Comparison of ENCODE assay signal across 35 cellular contexts in genomic region chr7:96332325-96332724, GRCh38. TPM values are rescaled to one million over a fixed set of nuclear protein-coding genes. Genes with fewer than 3 reads are reported as not detected.
DNase-seq lines count a peak whose midpoint lies in the region; ATAC-seq and TF ChIP-seq lines count a peak whose summit lies in the region.
"Had no signal": no experiment of that assay in that cellular context is flagged by ENCODE, and none has a peak within 500 bp of the region (broad histone marks: within the 10 kb centered on the region; RNA-seq: fewer than 3 reads in every experiment).

No MANE protein-coding gene starts in this region.

- WGBS in IMR-90 (ENCODE audit: extremely low coverage in 2 of 2, insufficient read length in 1 of 2), 2 experiments: 90% methylated on average over 2 of the region's 3 CpGs; no CpG with 5 or more reads in 1 of the 2 experiments
- WGBS in esophagus muscularis mucosa: 80% methylated on average over 3 of the region's 3 CpGs
- 81 to 92% (median 88%) methylated on average over 3 of the region's 3 CpGs for WGBS in stomach, 5 donors

- DNase-seq in IMR-90 (no peak), NCI-H69 (lab: John Stamatoyannopoulos, UW) (peak; percentile 31), esophagus muscularis mucosa (ENCODE audit: extremely low spot score) (peak; percentile 14), HCEC 1CT (no peak), stomach (no peak), HFFc6 (no peak)
- DNase-seq in activated T-cell treated with anti-CD3 and anti-CD28 coated beads, Interleukin-2, amount 50 U/mL, for 72 hours: no peak
- DNase-seq: 8988T; ACHN; AML-193; BE2C; C1 segment of cervical spinal cord; Caco-2; Calu3; CD4-positive, alpha-beta memory T cell; CD4-positive, alpha-beta T cell; CD4-positive, CD25-positive, alpha-beta regulatory T cell; CD8-positive, alpha-beta memory T cell; CD8-positive, alpha-beta T cell; COR-L47; DMS 273 treated with DMSO at 0.1 percent for 48 hours; DMS153; DMS53; DMS79; DMS79 treated with DMSO at 0.1 percent for 48 hours; DND-41; EL had no signal

- H3K4me3 ChIP-seq in HEK293 (ENCODE audit: low read depth, low read length) (no peak overlapping the region), IMR-90 (ENCODE audit: insufficient read depth, low read depth, low read length) (no peak overlapping the region), esophagus muscularis mucosa (no peak overlapping the region), stomach (no peak overlapping the region)
- H3K4me3 ChIP-seq: A549; BLaER1; BLaER1 treated with 17β-estradiol and CSF1 and Interleukin-3, amounts not matched to agents 10 nM and 100 nM had no signal

- H3K4ac ChIP-seq in IMR-90 (ENCODE audit: low read depth, low read length): no peak overlapping the region

- H3K14ac ChIP-seq in IMR-90 (replicated peaks; ENCODE audit: low read depth, low read length): no peak overlapping the region

- POLR2A ChIA-PET in HEK293 (lab: Yijun Ruan, JAX): no interaction called here
- POLR2A ChIA-PET in IMR-90 (lab: Charles Lee; ENCODE audit: unreplicated experiment): no interaction called here

- TF ChIP-seq POLR2A in IMR-90 (IDR thresholded peaks at IDR 0.05; ENCODE audit: low read depth, low read length) (no peak), esophagus muscularis mucosa (IDR thresholded peaks at IDR 0.05; ENCODE audit: low read depth) (no peak), stomach (IDR thresholded peaks at IDR 0.05) (no peak)

- no peaks in the 10 kb centered on the region for H3K36me3 Mint-ChIP-seq in HFFc6 (ENCODE audit: low read depth)
- no peaks in the 10 kb centered on the region for H3K36me3 Mint-ChIP-seq in activated T-cell treated with anti-CD3 and anti-CD28 coated beads, Interleukin-2, amount 50 U/mL, for 72 hours (ENCODE audit: insufficient read depth in 2 of 2)
- H3K36me3 Mint-ChIP-seq: CD14-positive monocyte; CD4-positive, alpha-beta memory T cell; CD4-positive, CD25-positive, alpha-beta regulatory T cell; CD8-positive, alpha-beta T cell had no signal

- H2BK20ac ChIP-seq in IMR-90 (ENCODE audit: low read depth, low read length): no peak overlapping the region

- no peak for TF ChIP-seq CTCF in HEK293 (tag by site-specific recombination; IDR thresholded peaks at IDR 0.05)
- TF ChIP-seq CTCF in IMR-90 (conservative IDR thresholded peaks at IDR 0.05; ENCODE audit: low read depth, low read length): no peak
- TF ChIP-seq CTCF in esophagus muscularis mucosa (IDR thresholded peaks at IDR 0.05): no peak
- TF ChIP-seq CTCF in stomach (IDR thresholded peaks at IDR 0.05): no peak
- no peak for TF ChIP-seq CTCF in HFFc6 (IDR thresholded peaks at IDR 0.05)

- intact Hi-C loops in IMR-90 (cut with micrococcal nuclease): no loop called here
- intact Hi-C loops in esophagus muscularis mucosa (cut with DNase I): no loop called here
- intact Hi-C loops in stomach (cut with DNase I; ENCODE audit: low total_unique reads): no loop called here

- H2AK5ac ChIP-seq in IMR-90 (ENCODE audit: low read depth, low read length): no peak overlapping the region

- no peak overlapping the region for H3K27ac Mint-ChIP-seq in HFFc6
- no peak overlapping the region for H3K27ac Mint-ChIP-seq in activated T-cell treated with anti-CD3 and anti-CD28 coated beads, Interleukin-2, amount 50 U/mL, for 72 hours
- H3K27ac Mint-ChIP-seq: B cell; CD14-positive monocyte; CD4-positive, alpha-beta memory T cell; CD4-positive, alpha-beta T cell; CD4-positive, CD25-positive, alpha-beta regulatory T cell; CD8-positive, alpha-beta memory T cell; CD8-positive, alpha-beta T cell had no signal

- H2AK9ac ChIP-seq in IMR-90 (replicated peaks; ENCODE audit: low read depth, low read length, poor library complexity): no peak overlapping the region

- dilution Hi-C loops in IMR-90 (cut with HindIII; ENCODE audit: low sequenced_read_pairs, unreplicated experiment): no loop called here

- H3K4me3 Mint-ChIP-seq in HFFc6: no peak overlapping the region
- no peak overlapping the region for H3K4me3 Mint-ChIP-seq in activated T-cell treated with anti-CD3 and anti-CD28 coated beads, Interleukin-2, amount 50 U/mL, for 72 hours
- H3K4me3 Mint-ChIP-seq: B cell; CD14-positive monocyte; CD4-positive, alpha-beta memory T cell; CD4-positive, alpha-beta T cell; CD4-positive, CD25-positive, alpha-beta regulatory T cell; CD8-positive, alpha-beta memory T cell; CD8-positive, alpha-beta T cell had no signal

- BruUV-seq in IMR-90 (replicated peaks; lab: Mats Ljungman, UMichigan): no TSS peak

- no peak overlapping the region for H3K4me2 ChIP-seq in IMR-90 (ENCODE audit: low read depth, low read length)
- H3K4me2 ChIP-seq: A549; BLaER1; BLaER1 treated with 17β-estradiol and CSF1 and Interleukin-3, amounts not matched to agents 10 nM and 100 nM had no signal

- H3K4me1 ChIP-seq in HEK293 (ENCODE audit: control insufficient read depth, insufficient read depth, low read length) (0 out of 2 replicates have a peak, but pooled peaks cover 2% of the 10 kb centered on the region), IMR-90 (ENCODE audit: control insufficient read depth, insufficient read depth, low read length) (no peaks in the 10 kb centered on the region), esophagus muscularis mucosa (peaks cover 0 to 3% (median 0%) of the 10 kb centered on the region in 4 donors), stomach (peaks cover 0 to 19% (median 5%) of the 10 kb centered on the region in 4 donors)
- H3K4me1 ChIP-seq: A549, BLaER1 had no signal

- CTCF ChIA-PET in HEK293 (lab: Yijun Ruan, JAX): interaction anchor here (1.2 kb wide), 1 partner anchor 8 kb away, joined by 6 read pairs; no protein-coding TSS in a partner anchor
- CTCF ChIA-PET in IMR-90 (lab: Yijun Ruan, JAX): no interaction called here

- no peak overlapping the region for H4K91ac ChIP-seq in IMR-90 (ENCODE audit: insufficient read depth, low read depth, low read length)

- no peaks in the 10 kb centered on the region for H3K79me1 ChIP-seq in IMR-90 (ENCODE audit: low read depth in 1 of 2, low read length in 2 of 2)

- H3K36me3 ChIP-seq in HEK293 (ENCODE audit: control insufficient read depth in 2 of 2, insufficient read depth in 1 of 2, low read length in 2 of 2) (no peaks in the 10 kb centered on the region), IMR-90 (ENCODE audit: control insufficient read depth, insufficient read depth, low read length) (no peaks in the 10 kb centered on the region), esophagus muscularis mucosa (no peaks in the 10 kb centered on the region), stomach (no peaks in the 10 kb centered on the region)
- H3K36me3 ChIP-seq: BE2C; BLaER1; BLaER1 treated with 17β-estradiol and CSF1 and Interleukin-3, amounts not matched to agents 10 nM and 100 nM had no signal

- no peak overlapping the region for H4K8ac ChIP-seq in IMR-90 (ENCODE audit: low read depth in 2 of 2, low read length in 2 of 2)

- no peak overlapping the region for H2BK120ac ChIP-seq in IMR-90 (ENCODE audit: low read depth, low read length)

- H4K5ac ChIP-seq in IMR-90 (ENCODE audit: low read depth, low read length): no peak overlapping the region

- H2BK15ac ChIP-seq in IMR-90 (ENCODE audit: low read depth, low read length): no peak overlapping the region

- no peaks in the 10 kb centered on the region for H4K20me1 ChIP-seq in IMR-90 (ENCODE audit: insufficient read depth, low read length)
- H4K20me1 ChIP-seq: BLaER1; BLaER1 treated with 17β-estradiol and CSF1 and Interleukin-3, amounts not matched to agents 10 nM and 100 nM had no signal

- H2BK5ac ChIP-seq in IMR-90 (ENCODE audit: low read depth, low read length, poor library complexity, severe bottlenecking): peak overlapping the region; percentile 52

- H3K9ac ChIP-seq in IMR-90 (ENCODE audit: low read depth, low read length): no peak overlapping the region
- H3K9ac ChIP-seq: BLaER1; BLaER1 treated with 17β-estradiol and CSF1 and Interleukin-3, amounts not matched to agents 10 nM and 100 nM had no signal

- H3K27me3 ChIP-seq in IMR-90 (ENCODE audit: control insufficient read depth, insufficient read depth, low read length) (peaks cover 3% of the 10 kb centered on the region), esophagus muscularis mucosa (no peaks in the 10 kb centered on the region), stomach (no peaks in the 10 kb centered on the region)
- H3K27me3 ChIP-seq: BE2C; BLaER1; BLaER1 treated with 17β-estradiol and CSF1 and Interleukin-3, amounts not matched to agents 10 nM and 100 nM had no signal

- ATAC-seq in IMR-90 (ENCODE audit: low read depth): no peak
- no peak for ATAC-seq in activated T-cell treated with anti-CD3 and anti-CD28 coated beads, Interleukin-2, amount 50 U/mL, for 72 hours (replicated peaks in 1 of 2)
- ATAC-seq: A549; CD8-positive, alpha-beta T cell had no signal

- H3K27me3 Mint-ChIP-seq in HFFc6 (ENCODE audit: insufficient read depth): peaks cover 5% of the 10 kb centered on the region; the same call in 1 of the 2 replicates
- peaks cover 15% of the 10 kb centered on the region for H3K27me3 Mint-ChIP-seq in activated T-cell treated with anti-CD3 and anti-CD28 coated beads, Interleukin-2, amount 50 U/mL, for 72 hours (ENCODE audit: low read depth)

- H3K56ac ChIP-seq in IMR-90 (ENCODE audit: extremely low read depth, insufficient read depth, low read length): no peak overlapping the region

- H3K4me1 Mint-ChIP-seq in HFFc6 (ENCODE audit: low read depth): no peaks in the 10 kb centered on the region
- H3K4me1 Mint-ChIP-seq in activated T-cell treated with anti-CD3 and anti-CD28 coated beads, Interleukin-2, amount 50 U/mL, for 72 hours (ENCODE audit: low read depth): no peaks in the 10 kb centered on the region
- H3K4me1 Mint-ChIP-seq: B cell; CD4-positive, alpha-beta memory T cell; CD4-positive, CD25-positive, alpha-beta regulatory T cell; CD8-positive, alpha-beta memory T cell had no signal

- no peak for TF ChIP-seq EP300 in esophagus muscularis mucosa (IDR thresholded peaks at IDR 0.05)
- no peak for TF ChIP-seq EP300 in stomach (IDR thresholded peaks at IDR 0.05)

- H3K9me1 ChIP-seq in IMR-90 (ENCODE audit: insufficient read depth, low read length): no peaks in the 10 kb centered on the region

- no peaks in the 10 kb centered on the region for H3K9me3 Mint-ChIP-seq in HFFc6
- peaks cover 1 to 2% of the 10 kb centered on the region in 2 donors for H3K9me3 Mint-ChIP-seq in activated T-cell treated with anti-CD3 and anti-CD28 coated beads, Interleukin-2, amount 50 U/mL, for 72 hours
- H3K9me3 Mint-ChIP-seq: CD4-positive, alpha-beta T cell; CD8-positive, alpha-beta T cell had no signal

- in situ Hi-C loops in IMR-90 (cut with MboI; ENCODE audit: low sequenced_read_pairs): no loop called here

- TF ChIP-seq RAD21 in IMR-90 (IDR thresholded peaks at IDR 0.05; ENCODE audit: low read length): no peak

- H2AFZ ChIP-seq in IMR-90 (replicated peaks; ENCODE audit: low read length, poor library complexity): no peak overlapping the region

- no peak overlapping the region for H3K27ac ChIP-seq in HEK293 (ENCODE audit: extremely low read depth, low read depth, low read length)
- H3K27ac ChIP-seq in IMR-90 (ENCODE audit: insufficient read depth, low read length): no peak overlapping the region
- no peak overlapping the region for H3K27ac ChIP-seq in esophagus muscularis mucosa (replicated peaks in 1 of 4)
- no peak overlapping the region for H3K27ac ChIP-seq in stomach
- H3K27ac ChIP-seq: 22Rv1; A549; BLaER1; BLaER1 treated with 17β-estradiol and CSF1 and Interleukin-3, amounts not matched to agents 10 nM and 100 nM; C4-2B had no signal

- no peak overlapping the region for H3K18ac ChIP-seq in IMR-90 (ENCODE audit: low read depth, low read length)

- no peak overlapping the region for H3K23ac ChIP-seq in IMR-90 (ENCODE audit: low read depth, low read length)

- H3K9me3 ChIP-seq in HEK293 (ENCODE audit: control insufficient read depth, insufficient read depth, low read depth, low read length) (no peaks in the 10 kb centered on the region), IMR-90 (ENCODE audit: control insufficient read depth, insufficient read depth, low read length) (no peaks in the 10 kb centered on the region), esophagus muscularis mucosa (peaks cover 0 to 4% (median 0%) of the 10 kb centered on the region in 4 donors), stomach (no peaks in the 10 kb centered on the region)
- H3K9me3 ChIP-seq: A549, BE2C, BLaER1, Caco-2 had no signal

RNA-seq across cellular contexts. Expression of gene SLC25A13, which starts 10.4 kb away (rescaled TPM):
- total RNA-seq in IMR-90 (2012; rRNA removed) (11.7 and 13.6 TPM in 2 replicates), esophagus muscularis mucosa (10 to 100 TPM in 3 of 4 donors, 1 to 10 TPM in 1; 8.6 to 17.4 (median 14.4) TPM), stomach (10 to 100 TPM in 4 of 5 donors, 1 to 10 TPM in 1; 4.1 to 72.0 (median 47.1) TPM)
- polyA plus RNA-seq in IMR-90 (2012; rRNA removed) (5.6 and 7.4 TPM in 2 replicates), stomach (10 to 100 TPM in 1 of 3 donors, 1 to 10 TPM in 2; 7.1 to 11.9 (median 9.4) TPM)
- polyA plus RNA-seq in IMR-90 (2012; cell fraction: cytosol; rRNA removed): 1.5 and 2.8 TPM in 2 replicates
- 1.7 and 12.1 TPM in 2 replicates for polyA plus RNA-seq in IMR-90 (2012; cell fraction: nucleus; rRNA removed; ENCODE audit: low replicate concordance)
- total RNA-seq in HFFc6 (2021; fragmentation: NEBNext Ultra II Directional; extraction: Animal tissue kit (Norgen Biotek cat#: 25700)): 10 to 100 TPM in 4 of 6 experiments, 1 to 10 TPM in 2; 7.4 to 15.4 (median 12.9) TPM
- total RNA-seq in activated T-cell treated with anti-CD3 and anti-CD28 coated beads, Interleukin-2, amount 50 U/mL, for 72 hours: 1 to 10 TPM; 6.1 to 8.4 TPM

Comparison
In these comparisons a context has a peak if more than half of its experiments do, and no peak if none do; other contexts are left out.
1. DNase-seq: peak in NCI-H69 (single experiment) and esophagus muscularis mucosa (single experiment); none in IMR-90 (single experiment), HCEC 1CT (single experiment), stomach (single experiment), HFFc6 (single experiment) and activated T-cell treated with anti-CD3 and anti-CD28 coated beads, Interleukin-2, amount 50 U/mL, for 72 hours (0 of 2).